ENCODE assay signal across 10 cellular contexts in genomic region chrX:65695849-65696248, GRCh38. TPM values are rescaled to one million over a fixed set of nuclear protein-coding genes. Genes with fewer than 3 reads are reported as not detected.
A peak's percentile ranks its signal among the peaks of the same experiment; 100 is the strongest.
DNase-seq lines count a peak whose midpoint lies in the region; ATAC-seq and TF ChIP-seq lines count a peak whose summit lies in the region.
"Had no signal": no experiment of that assay in that cellular context is flagged by ENCODE, and none has a peak within 500 bp of the region (broad histone marks: within the 10 kb centered on the region; RNA-seq: fewer than 3 reads in every experiment).

No MANE protein-coding gene starts in this region.

- peak overlapping the region; percentile 76 for H3K4me3 ChIP-seq in CD4-positive, CD25-positive, alpha-beta regulatory T cell (ENCODE audit: low read depth, low read length)
- H3K4me3 ChIP-seq in HL-60 (replicated peaks; ENCODE audit: insufficient read depth, low read length), result no peak overlapping the region
- peak overlapping the region in 1 of 2 donors; percentile 20 for H3K4me3 ChIP-seq in ascending aorta

- H3K27ac Mint-ChIP-seq in CD4-positive, CD25-positive, alpha-beta regulatory T cell, result peak overlapping the region; percentile 92 to 100 (median 96)
- H3K27ac Mint-ChIP-seq in naive thymus-derived CD8-positive, alpha-beta T cell, result peak overlapping the region; percentile 91 to 99 (median 96)

- TF ChIP-seq CTCF in HL-60 (IDR thresholded peaks at IDR 0.05; ENCODE audit: insufficient read depth, low read length) (no peak), ascending aorta (IDR thresholded peaks at IDR 0.05) (no peak)

- peak overlapping the region; percentile 82 for H3K27ac ChIP-seq in CD4-positive, CD25-positive, alpha-beta regulatory T cell (ENCODE audit: insufficient read depth, low read length, poor library complexity, severe bottlenecking)
- H3K27ac ChIP-seq in HL-60 (replicated peaks) (peak overlapping the region; percentile 95), ascending aorta (peak overlapping the region; percentile 85 to 89)

- intact Hi-C loops in ascending aorta (cut with DNase I), result loop anchor here (2.0 kb wide), 1 partner anchor 21 kb away; no protein-coding TSS in a partner anchor

- peaks cover 0 to 1% (median 0%) of the 10 kb centered on the region in 7 donors for H3K9me3 Mint-ChIP-seq in CD4-positive, CD25-positive, alpha-beta regulatory T cell
- H3K9me3 Mint-ChIP-seq in naive thymus-derived CD8-positive, alpha-beta T cell, result no peaks in the 10 kb centered on the region

- no peak for ATAC-seq in CD4-positive, CD25-positive, alpha-beta regulatory T cell (ENCODE audit: low read depth in 2 of 2)
- no peak for ATAC-seq in naive thymus-derived CD8-positive, alpha-beta T cell

- H3K4me1 Mint-ChIP-seq in CD4-positive, CD25-positive, alpha-beta regulatory T cell, result peaks cover 42 to 100% (median 66%) of the 10 kb centered on the region in 4 donors
- peaks cover 31 to 98% (median 84%) of the 10 kb centered on the region in 4 donors for H3K4me1 Mint-ChIP-seq in naive thymus-derived CD8-positive, alpha-beta T cell

- no peaks in the 10 kb centered on the region for H3K9me3 ChIP-seq in CD4-positive, CD25-positive, alpha-beta regulatory T cell (ENCODE audit: control insufficient read depth in 2 of 2, low read length in 2 of 2)
- no peaks in the 10 kb centered on the region for H3K9me3 ChIP-seq in ascending aorta

- peaks cover 85% of the 10 kb centered on the region for H3K4me1 ChIP-seq in CD4-positive, CD25-positive, alpha-beta regulatory T cell (ENCODE audit: control insufficient read depth, insufficient read depth, low read length, poor library complexity, severe bottlenecking)
- peaks cover 7 to 42% of the 10 kb centered on the region in 2 donors for H3K4me1 ChIP-seq in ascending aorta

- no peak for DNase-seq in CD4-positive, CD25-positive, alpha-beta regulatory T cell
- DNase-seq in HL-60 (ENCODE audit: low read depth in 1 of 2, low spot score in 1 of 2), result no peak
- no peak for DNase-seq in ascending aorta (ENCODE audit: low spot score in 2 of 2)
- DNase-seq in naive thymus-derived CD8-positive, alpha-beta T cell, result peak in 1 of 10 donors; percentile 11
- no peak for DNase-seq in GM19240 (ENCODE audit: insufficient read length, low spot score)
- no peak for DNase-seq in ureter (ENCODE audit: low spot score)
- DNase-seq in GM19238 (ENCODE audit: insufficient read length, low spot score), result no peak
- no peak for DNase-seq in COR-L47 (lab: John Stamatoyannopoulos, UW)
- DNase-seq: NCI-H524 treated with DMSO at 0.1 percent for 48 hours; stimulated activated CD4-positive, alpha-beta T cell treated with anti-CD3 and anti-CD28 coated beads, Interleukin-2, amount 100 ng/mL, for 48 hours had no signal

- H3K36me3 ChIP-seq in CD4-positive, CD25-positive, alpha-beta regulatory T cell (ENCODE audit: control insufficient read depth, insufficient read depth, low read length), result peaks cover under 1% of the 10 kb centered on the region
- H3K36me3 ChIP-seq in ascending aorta, result no peaks in the 10 kb centered on the region

- peaks cover 14% of the 10 kb centered on the region for H3K36me3 Mint-ChIP-seq in CD4-positive, CD25-positive, alpha-beta regulatory T cell
- peaks cover 0 to 14% (median 0%) of the 10 kb centered on the region in 3 donors for H3K36me3 Mint-ChIP-seq in naive thymus-derived CD8-positive, alpha-beta T cell

- peak overlapping the region; percentile 76 to 91 (median 84) for H3K4me3 Mint-ChIP-seq in CD4-positive, CD25-positive, alpha-beta regulatory T cell
- H3K4me3 Mint-ChIP-seq in naive thymus-derived CD8-positive, alpha-beta T cell, result peak overlapping the region; percentile 70 to 90 (median 80)

- no peaks in the 10 kb centered on the region for H3K27me3 Mint-ChIP-seq in CD4-positive, CD25-positive, alpha-beta regulatory T cell
- no peaks in the 10 kb centered on the region for H3K27me3 Mint-ChIP-seq in naive thymus-derived CD8-positive, alpha-beta T cell

- H3K27me3 ChIP-seq in CD4-positive, CD25-positive, alpha-beta regulatory T cell (ENCODE audit: control insufficient read depth, insufficient read depth, low read length), result no peaks in the 10 kb centered on the region
- H3K27me3 ChIP-seq in HL-60 (ENCODE audit: insufficient read depth, poor library complexity, severe bottlenecking) (no peaks in the 10 kb centered on the region), ascending aorta (no peaks in the 10 kb centered on the region)

- POLR2A ChIA-PET in naive thymus-derived CD8-positive, alpha-beta T cell (lab: Charles Lee), result interaction anchor here (1.7 to 2.3 kb wide), 3 partner anchors 8 to 94 kb away, joined by 5 to 8 read pairs (median 8); no protein-coding TSS in a partner anchor

RNA-seq across cellular contexts. Expression of gene MSN, which starts 28.4 kb away (rescaled TPM):
- 339 TPM for total RNA-seq in CD4-positive, CD25-positive, alpha-beta regulatory T cell
- polyA plus RNA-seq in CD4-positive, CD25-positive, alpha-beta regulatory T cell, result 100 to 1,000 TPM; 382 to 527 (median 469) TPM
- total RNA-seq in ascending aorta (338 TPM), ureter (134 TPM)
- total RNA-seq in naive thymus-derived CD8-positive, alpha-beta T cell, result 100 to 1,000 TPM; 298 to 315 TPM
- polyA plus RNA-seq in naive thymus-derived CD8-positive, alpha-beta T cell, result 100 to 1,000 TPM; 467 to 552 (median 518) TPM
